In the genomic region with DNA sequence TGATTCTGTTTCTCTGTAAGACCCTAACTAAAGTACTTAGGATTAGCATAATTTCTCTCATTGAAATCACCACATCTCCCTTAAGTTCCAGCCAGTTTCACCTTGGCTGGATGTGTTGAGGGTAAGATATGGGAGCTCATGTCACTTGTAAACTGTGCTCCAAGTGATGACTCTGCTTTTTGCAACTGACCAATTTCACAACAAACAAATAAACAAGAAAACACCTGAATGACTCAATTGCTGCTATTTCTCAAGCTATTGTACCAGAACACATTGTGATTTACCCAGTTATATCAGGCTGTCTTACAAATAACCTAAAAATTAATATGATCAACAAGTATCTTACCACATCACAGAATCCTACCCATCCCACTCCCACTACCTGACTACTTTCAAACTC, we compare ENCODE assay signal across 9 cellular contexts.
"Had no signal": no experiment of that assay in that cellular context is flagged by ENCODE, and none has a peak within 500 bp of the region (broad histone marks: within the 10 kb centered on the region; RNA-seq: fewer than 3 reads in every experiment).

No MANE protein-coding gene starts in this region.

- H3K27ac ChIP-seq: HL-60 had no signal

- H3K4me2 ChIP-seq: GM23338 had no signal

- H2AFZ ChIP-seq: GM23338 had no signal

- DNase-seq: H9, HCEC 1CT, HFFc6 had no signal

- H3K36me3 Mint-ChIP-seq: IgD-negative memory B cell had no signal

- H3K27me3 Mint-ChIP-seq: IgD-negative memory B cell had no signal

- H3K27ac Mint-ChIP-seq: GM23338, H9, HFFc6, IgD-negative memory B cell had no signal

- H3K4me3 ChIP-seq: GM23338 had no signal

- H3K9me3 Mint-ChIP-seq: GM23338 had no signal

- FAIRE-seq: H1, H54, HepG2 had no signal

- ATAC-seq: GM23338, HepG2 had no signal

- H3K4me3 Mint-ChIP-seq: GM23338, H9, HFFc6, IgD-negative memory B cell had no signal

- H3K4me1 Mint-ChIP-seq: GM23338, IgD-negative memory B cell had no signal
